18 cellular contexts compared by ENCODE assay signal in genomic region chr3:14150491-14151230, GRCh38. TPM values are rescaled to one million over a fixed set of nuclear protein-coding genes. Genes with fewer than 3 reads are reported as not detected.
DNase-seq lines count a peak whose midpoint lies in the region; ATAC-seq, FAIRE-seq and TF ChIP-seq lines count a peak whose summit lies in the region.
"Had no signal": no experiment of that assay in that cellular context is flagged by ENCODE, and none has a peak within 500 bp of the region (broad histone marks: within the 10 kb centered on the region; RNA-seq: fewer than 3 reads in every experiment).

No MANE protein-coding gene starts in this region.

- H3K27ac ChIP-seq in CD4-positive, CD25-positive, alpha-beta regulatory T cell (ENCODE audit: insufficient read depth, low read length, poor library complexity, severe bottlenecking), result no peak overlapping the region
- H3K27ac ChIP-seq in K562 (ENCODE audit: extremely low read depth, low read depth, low read length), result no peak overlapping the region
- no peak overlapping the region for H3K27ac ChIP-seq in SJCRH30
- H3K27ac ChIP-seq in lower lobe of right lung, result no peak overlapping the region
- H3K27ac ChIP-seq: epithelial cell of prostate, sigmoid colon, thoracic aorta had no signal

- H3K4me1 Mint-ChIP-seq in CD4-positive, CD25-positive, alpha-beta regulatory T cell, result peaks cover 2 to 11% (median 8%) of the 10 kb centered on the region in 4 donors
- H3K4me1 Mint-ChIP-seq in natural killer cell treated with Interleukin-12 subunit alpha and Interleukin-12 subunit beta and Interleukin-15 and Interleukin-18, amount 100 ng/mL, for 72 hours (ENCODE audit: low read depth in 2 of 2), result peaks cover 7 to 8% of the 10 kb centered on the region in 2 donors
- H3K4me1 Mint-ChIP-seq in activated CD4-positive, alpha-beta T cell treated with anti-CD3 and anti-CD28 coated beads, Interleukin-2, amount 10 ng/mL, durations not matched to agents 24 days and 14 days, result peaks cover 3% of the 10 kb centered on the region

- no peak for ATAC-seq in CD4-positive, CD25-positive, alpha-beta regulatory T cell (ENCODE audit: low read depth in 2 of 2)
- ATAC-seq in K562 (no peak), lower lobe of right lung (no peak)
- peak in 1 of 2 donors; percentile 16 for ATAC-seq in natural killer cell treated with Interleukin-12 subunit alpha and Interleukin-12 subunit beta and Interleukin-15 and Interleukin-18, amount 100 ng/mL, for 72 hours

- TF ChIP-seq RAD21 in K562 (CRISPR knock-in tag; conservative IDR thresholded peaks at IDR 0.05 in 1 of 2, IDR thresholded peaks at IDR 0.05 in 1 of 2), result no peak

- in situ Hi-C loops in K562 (cut with MboI), result no loop called here

- peaks cover 69% of the 10 kb centered on the region for H3K36me3 ChIP-seq in CD4-positive, CD25-positive, alpha-beta regulatory T cell (ENCODE audit: control insufficient read depth, insufficient read depth, low read length)
- peaks cover 76% of the 10 kb centered on the region for H3K36me3 ChIP-seq in K562 (ENCODE audit: control insufficient read depth, insufficient read depth, low read length)
- peaks cover 12% of the 10 kb centered on the region for H3K36me3 ChIP-seq in SJCRH30
- peaks cover 88% of the 10 kb centered on the region for H3K36me3 ChIP-seq in lower lobe of right lung

- CTCF ChIA-PET in K562 (lab: Yijun Ruan, JAX; ENCODE audit: low intra/inter-chr PET ratio), result no interaction called here

- no peaks in the 10 kb centered on the region for H3K79me2 ChIP-seq in K562 (ENCODE audit: control insufficient read depth, insufficient read depth, low read length)

- H3K9me3 Mint-ChIP-seq in CD4-positive, CD25-positive, alpha-beta regulatory T cell, result peaks cover 0 to 3% (median 0%) of the 10 kb centered on the region in 7 donors
- no peaks in the 10 kb centered on the region for H3K9me3 Mint-ChIP-seq in natural killer cell treated with Interleukin-12 subunit alpha and Interleukin-12 subunit beta and Interleukin-15 and Interleukin-18, amount 100 ng/mL, for 72 hours
- H3K9me3 Mint-ChIP-seq in activated CD4-positive, alpha-beta T cell treated with anti-CD3 and anti-CD28 coated beads, Interleukin-2, amount 10 ng/mL, durations not matched to agents 24 days and 14 days, result no peaks in the 10 kb centered on the region
- H3K9me3 Mint-ChIP-seq: T-helper 2 cell treated with Interferon-gamma antibody and Interleukin-4, amounts not matched to agents 5 μg/mL and 100 μg/mL, for 36 hours had no signal

- no peak for FAIRE-seq in K562 (lab: Jason Lieb, UNC)
- FAIRE-seq: H54 had no signal

- peak overlapping the region; percentile 59 to 86 (median 84) for H3K27ac Mint-ChIP-seq in CD4-positive, CD25-positive, alpha-beta regulatory T cell
- H3K27ac Mint-ChIP-seq in natural killer cell treated with Interleukin-12 subunit alpha and Interleukin-12 subunit beta and Interleukin-15 and Interleukin-18, amount 100 ng/mL, for 72 hours, result peak overlapping the region; percentile 21 to 35
- H3K27ac Mint-ChIP-seq in activated CD4-positive, alpha-beta T cell treated with anti-CD3 and anti-CD28 coated beads, Interleukin-2, amount 10 ng/mL, durations not matched to agents 24 days and 14 days, result no peak overlapping the region
- H3K27ac Mint-ChIP-seq: T-helper 2 cell treated with Interferon-gamma antibody and Interleukin-4, amounts not matched to agents 5 μg/mL and 100 μg/mL, for 36 hours had no signal

- H2AFZ ChIP-seq in K562 (ENCODE audit: low read depth, low read length), result no peak overlapping the region

- H3K36me3 Mint-ChIP-seq in CD4-positive, CD25-positive, alpha-beta regulatory T cell, result peaks cover 45% of the 10 kb centered on the region
- peaks cover 13% of the 10 kb centered on the region for H3K36me3 Mint-ChIP-seq in natural killer cell treated with Interleukin-12 subunit alpha and Interleukin-12 subunit beta and Interleukin-15 and Interleukin-18, amount 100 ng/mL, for 72 hours
- H3K36me3 Mint-ChIP-seq in activated CD4-positive, alpha-beta T cell treated with anti-CD3 and anti-CD28 coated beads, Interleukin-2, amount 10 ng/mL, durations not matched to agents 24 days and 14 days (ENCODE audit: low read depth), result peaks cover 35% of the 10 kb centered on the region

- no peak overlapping the region for H3K4me2 ChIP-seq in K562 (ENCODE audit: insufficient read depth, low read length)

- no peaks in the 10 kb centered on the region for H3K9me3 ChIP-seq in CD4-positive, CD25-positive, alpha-beta regulatory T cell (ENCODE audit: control insufficient read depth in 2 of 2, low read length in 2 of 2)
- H3K9me3 ChIP-seq in K562 (replicated peaks; ENCODE audit: control insufficient read depth, insufficient read depth, low read depth, low read length) (no peaks in the 10 kb centered on the region), SJCRH30 (replicated peaks) (no peaks in the 10 kb centered on the region), lower lobe of right lung (no peaks in the 10 kb centered on the region)
- H3K9me3 ChIP-seq: sigmoid colon, thoracic aorta had no signal

- H3K27me3 Mint-ChIP-seq in CD4-positive, CD25-positive, alpha-beta regulatory T cell, result no peaks in the 10 kb centered on the region
- no peaks in the 10 kb centered on the region for H3K27me3 Mint-ChIP-seq in natural killer cell treated with Interleukin-12 subunit alpha and Interleukin-12 subunit beta and Interleukin-15 and Interleukin-18, amount 100 ng/mL, for 72 hours
- no peaks in the 10 kb centered on the region for H3K27me3 Mint-ChIP-seq in activated CD4-positive, alpha-beta T cell treated with anti-CD3 and anti-CD28 coated beads, Interleukin-2, amount 10 ng/mL, durations not matched to agents 24 days and 14 days

- POLR2A ChIA-PET in K562 (lab: Yijun Ruan, JAX), result interaction anchor here (0.6 to 3.1 kb wide), 4 partner anchors 12 to 612 kb away, joined by 3 to 11 read pairs (median 3); partner anchors contain the start of genes LSM3 and XPC

- peaks cover 5% of the 10 kb centered on the region for H3K4me1 ChIP-seq in CD4-positive, CD25-positive, alpha-beta regulatory T cell (ENCODE audit: control insufficient read depth, insufficient read depth, low read length, poor library complexity, severe bottlenecking)
- H3K4me1 ChIP-seq in K562 (replicated peaks in 1 of 2; ENCODE audit: control insufficient read depth in 2 of 2, insufficient read depth in 2 of 2, low read length in 2 of 2) (peaks cover 0 to 1% of the 10 kb centered on the region in 2 experiments; a peak in 1 of 5 replicates), SJCRH30 (peaks cover 5% of the 10 kb centered on the region; the same call in 1 of the 2 replicates), lower lobe of right lung (peaks cover 19% of the 10 kb centered on the region)

- no peak for TF ChIP-seq EP300 in K562 (IDR thresholded peaks at IDR 0.05; ENCODE audit: low read length)

- H3K4me3 ChIP-seq in CD4-positive, CD25-positive, alpha-beta regulatory T cell (ENCODE audit: low read depth, low read length), result no peak overlapping the region
- H3K4me3 ChIP-seq in K562 (no peak overlapping the region), SJCRH30 (no peak overlapping the region), lower lobe of right lung (no peak overlapping the region)
- H3K4me3 ChIP-seq: sigmoid colon, thoracic aorta had no signal

- H3K9me1 ChIP-seq in K562 (ENCODE audit: control insufficient read depth, insufficient read depth, low read length), result no peaks in the 10 kb centered on the region

- BruUV-seq in K562 (replicated peaks; lab: Mats Ljungman, UMichigan), result no TSS peak

- TF ChIP-seq CTCF in K562 (IDR thresholded peaks at IDR 0.05 in 2 of 3, conservative IDR thresholded peaks at IDR 0.05 in 1 of 3; ENCODE audit: insufficient read depth in 2 of 3, low read depth in 1 of 3, low read length in 3 of 3) (no peak), lower lobe of right lung (IDR thresholded peaks at IDR 0.05) (no peak)

- peak overlapping the region in 1 of 4 donors; percentile 5 for H3K4me3 Mint-ChIP-seq in CD4-positive, CD25-positive, alpha-beta regulatory T cell
- no peak overlapping the region for H3K4me3 Mint-ChIP-seq in natural killer cell treated with Interleukin-12 subunit alpha and Interleukin-12 subunit beta and Interleukin-15 and Interleukin-18, amount 100 ng/mL, for 72 hours
- no peak overlapping the region for H3K4me3 Mint-ChIP-seq in activated CD4-positive, alpha-beta T cell treated with anti-CD3 and anti-CD28 coated beads, Interleukin-2, amount 10 ng/mL, durations not matched to agents 24 days and 14 days
- H3K4me3 Mint-ChIP-seq: T-helper 2 cell treated with Interferon-gamma antibody and Interleukin-4, amounts not matched to agents 5 μg/mL and 100 μg/mL, for 36 hours had no signal

- WGBS in K562 (ENCODE audit: insufficient coverage, low coverage, missing lambda C conversion rate), result 89% methylated on average over 9 of the region's 9 CpGs

- no peak for TF ChIP-seq POLR2A in K562 (conservative IDR thresholded peaks at IDR 0.05)

- H4K20me1 ChIP-seq in K562 (replicated peaks; ENCODE audit: control insufficient read depth, insufficient read depth, low read length), result no peaks in the 10 kb centered on the region; the same call in 1 of the 2 replicates

- DNase-seq in CD4-positive, CD25-positive, alpha-beta regulatory T cell, result no peak
- DNase-seq in EL (peak; percentile 18), K562 (ENCODE audit: extremely low read depth in 1 of 4, low spot score in 3 of 4) (no peak), SJCRH30 (no peak), lower lobe of right lung (no peak)
- DNase-seq in natural killer cell treated with Interleukin-12 subunit alpha and Interleukin-12 subunit beta and Interleukin-15 and Interleukin-18, amount 100 ng/mL, for 72 hours (ENCODE audit: low spot score), result no peak
- DNase-seq in activated CD4-positive, alpha-beta T cell treated with anti-CD3 and anti-CD28 coated beads, Interleukin-2, amount 10 ng/mL, durations not matched to agents 24 days and 14 days, result no peak
- DNase-seq: activated CD4-positive, alpha-beta T cell treated with anti-CD3 and anti-CD28 coated beads for 4 hours; activated T-cell treated with anti-CD3 and anti-CD28 coated beads, Interleukin-2, amount 50 U/mL, for 48 hours; anterior cingulate cortex; NCI-H2227 treated with DMSO at 0.1 percent for 48 hours; nucleus accumbens; sigmoid colon; stimulated activated CD4-positive, alpha-beta T cell treated with anti-CD3 and anti-CD28 coated beads, Interleukin-1b, Interleukin-23, amount 100 ng/mL, for 48 hours had no signal

- H3K9ac ChIP-seq in K562 (ENCODE audit: insufficient read depth in 1 of 2, low read depth in 2 of 2, low read length in 2 of 2), result peak overlapping the region in 1 of 2 experiments; percentile 19; a peak in 1 of 4 replicates

- intact Hi-C loops in K562 (cut with micrococcal nuclease), result no loop called here
- intact Hi-C loops in activated CD4-positive, alpha-beta T cell treated with anti-CD3 and anti-CD28 coated beads, Interleukin-2, amount 10 ng/mL, durations not matched to agents 24 days and 14 days (cut with micrococcal nuclease), result no loop called here
- intact Hi-C loops in lower lobe of right lung (cut with DNase I), result no loop called here

- H3K27me3 ChIP-seq in CD4-positive, CD25-positive, alpha-beta regulatory T cell (ENCODE audit: control insufficient read depth, insufficient read depth, low read length), result no peaks in the 10 kb centered on the region
- H3K27me3 ChIP-seq in K562 (ENCODE audit: control insufficient read depth in 2 of 2, insufficient read depth in 2 of 2, low read length in 2 of 2) (no peaks in the 10 kb centered on the region), SJCRH30 (no peaks in the 10 kb centered on the region), lower lobe of right lung (ENCODE audit: low read depth) (no peaks in the 10 kb centered on the region)
- H3K27me3 ChIP-seq: sigmoid colon had no signal

RNA-seq across cellular contexts. Expression of gene TMEM43, which starts 25.8 kb away (rescaled TPM):
- total RNA-seq in CD4-positive, CD25-positive, alpha-beta regulatory T cell, result 50.2 TPM
- polyA plus RNA-seq in CD4-positive, CD25-positive, alpha-beta regulatory T cell, result 10 to 100 TPM; 73.7 to 81.0 (median 76.3) TPM
- 45.4 and 56.1 TPM in 2 replicates for total RNA-seq in K562 (2011; cell fraction: chromatin; rRNA removed; ENCODE audit: low replicate concordance)
- total RNA-seq in K562 (2011; cell fraction: nucleolus; rRNA removed), result 65.7 and 72.4 TPM in 2 replicates
- total RNA-seq in K562 (2011; cell fraction: nucleoplasm; rRNA removed), result 57.3 and 58.4 TPM in 2 replicates
- 35.0 and 49.2 TPM in 2 replicates for total RNA-seq in K562 (2014; rRNA removed)
- 32.9 and 35.7 TPM in 2 replicates for total RNA-seq in K562 (2014; rRNA removed; fragmentation: Illumina TruSeq; extraction: Trizol)
- 41.1 and 42.9 TPM in 2 replicates for total RNA-seq in K562 (2015; rRNA removed; fragmentation: Illumina TruSeq; extraction: Trizol)
- total RNA-seq in K562 (2021), result 38.9 and 39.7 TPM in 2 replicates
- 41.9 and 50.8 TPM in 2 replicates for polyA plus RNA-seq in K562 (2011; rRNA removed)
- 46.0 and 54.1 TPM in 2 replicates for polyA plus RNA-seq in K562 (2011; cell fraction: cytosol; rRNA removed)
- 73.1 and 80.6 TPM in 2 replicates for polyA plus RNA-seq in K562 (2011; cell fraction: nucleus; rRNA removed)
- polyA plus RNA-seq in K562 (2012), result 32.9 and 33.9 TPM in 2 replicates
- polyA plus RNA-seq in K562 (2014; fragmentation: Illumina TruSeq; extraction: Trizol), result 41.5 and 46.1 TPM in 2 replicates
- polyA plus RNA-seq in K562 (2014; fragmentation: Nextera tagmentation; extraction: Ambion mirVana), result 10 to 100 TPM; 16.7 to 29.4 TPM
- 32.7 and 37.5 TPM in 2 replicates for polyA plus RNA-seq in K562 (2014; rRNA removed)
- polyA minus RNA-seq in K562 (2011; rRNA and poly(A)+ RNA removed), result 32.4 and 38.1 TPM in 2 replicates
- 21.2 TPM in 2 replicates for polyA minus RNA-seq in K562 (2011; cell fraction: cytosol; rRNA and poly(A)+ RNA removed)
- 17.1 and 22.2 TPM in 2 replicates for polyA minus RNA-seq in K562 (2011; cell fraction: nucleus; rRNA and poly(A)+ RNA removed)
- total RNA-seq in natural killer cell treated with Interleukin-12 subunit alpha and Interleukin-12 subunit beta and Interleukin-15 and Interleukin-18, amount 100 ng/mL, for 72 hours, result 10 to 100 TPM; 37.3 to 42.6 TPM
- 38.7 and 39.4 TPM in 2 replicates for total RNA-seq in activated CD4-positive, alpha-beta T cell treated with anti-CD3 and anti-CD28 coated beads, Interleukin-2, amount 10 ng/mL, durations not matched to agents 24 days and 14 days
- total RNA-seq in SJCRH30 (2014; rRNA removed; shearing (Covaris generic)), result 66.4 and 68.7 TPM in 2 replicates
- 73.7 TPM for total RNA-seq in lower lobe of right lung

RNA-seq across cellular contexts. Expression of gene CHCHD4, which starts 26.0 kb away (rescaled TPM):
- 3.6 TPM for total RNA-seq in CD4-positive, CD25-positive, alpha-beta regulatory T cell
- 10 to 100 TPM; 10.3 to 21.1 (median 16.5) TPM for polyA plus RNA-seq in CD4-positive, CD25-positive, alpha-beta regulatory T cell
- 8.4 and 13.9 TPM in 2 replicates for total RNA-seq in K562 (2011; cell fraction: chromatin; rRNA removed; ENCODE audit: low replicate concordance)
- total RNA-seq in K562 (2011; cell fraction: nucleolus; rRNA removed), result 7.5 and 9.3 TPM in 2 replicates
- 11.0 and 15.7 TPM in 2 replicates for total RNA-seq in K562 (2011; cell fraction: nucleoplasm; rRNA removed)
- total RNA-seq in K562 (2014; rRNA removed) (70.9 and 77.2 TPM in 2 replicates), K562 (2014; rRNA removed; fragmentation: Illumina TruSeq; extraction: Trizol) (70.9 and 79.2 TPM in 2 replicates), K562 (2015; rRNA removed; fragmentation: Illumina TruSeq; extraction: Trizol) (56.5 and 61.2 TPM in 2 replicates), K562 (2021) (53.5 and 55.4 TPM in 2 replicates), lower lobe of right lung (12.6 TPM)
- polyA plus RNA-seq in K562 (2011; rRNA removed) (46.2 and 68.4 TPM in 2 replicates), K562 (2014; fragmentation: Illumina TruSeq; extraction: Trizol) (89.0 and 105 TPM in 2 replicates), K562 (2014; fragmentation: Nextera tagmentation; extraction: Ambion mirVana) (100 to 1,000 TPM; 152 to 225 TPM), K562 (2014; rRNA removed) (81.3 and 81.7 TPM in 2 replicates)
- 27.7 and 40.4 TPM in 2 replicates for polyA plus RNA-seq in K562 (2011; cell fraction: cytosol; rRNA removed)
- 15.4 and 19.6 TPM in 2 replicates for polyA plus RNA-seq in K562 (2011; cell fraction: nucleus; rRNA removed)
- 32.4 and 47.1 TPM in 2 replicates for polyA plus RNA-seq in K562 (2012)
- polyA minus RNA-seq in K562 (2011; rRNA and poly(A)+ RNA removed), result 48.2 and 54.4 TPM in 2 replicates
- 19.5 and 24.8 TPM in 2 replicates for polyA minus RNA-seq in K562 (2011; cell fraction: cytosol; rRNA and poly(A)+ RNA removed)
- polyA minus RNA-seq in K562 (2011; cell fraction: nucleus; rRNA and poly(A)+ RNA removed), result 6.1 and 12.2 TPM in 2 replicates
- 10 to 100 TPM; 13.2 to 14.6 TPM for total RNA-seq in natural killer cell treated with Interleukin-12 subunit alpha and Interleukin-12 subunit beta and Interleukin-15 and Interleukin-18, amount 100 ng/mL, for 72 hours
- total RNA-seq in activated CD4-positive, alpha-beta T cell treated with anti-CD3 and anti-CD28 coated beads, Interleukin-2, amount 10 ng/mL, durations not matched to agents 24 days and 14 days, result 27.7 and 29.6 TPM in 2 replicates
- total RNA-seq in SJCRH30 (2014; rRNA removed; shearing (Covaris generic)), result 22.5 and 27.0 TPM in 2 replicates

RNA-seq across cellular contexts. Expression of gene XPC, which starts 27.7 kb away (rescaled TPM):
- 75.5 TPM for total RNA-seq in CD4-positive, CD25-positive, alpha-beta regulatory T cell
- 10 to 100 TPM; 31.3 to 42.7 (median 36.9) TPM for polyA plus RNA-seq in CD4-positive, CD25-positive, alpha-beta regulatory T cell
- 61.0 and 92.1 TPM in 2 replicates for total RNA-seq in K562 (2011; cell fraction: chromatin; rRNA removed; ENCODE audit: low replicate concordance)
- 32.5 and 33.7 TPM in 2 replicates for total RNA-seq in K562 (2011; cell fraction: nucleolus; rRNA removed)
- total RNA-seq in K562 (2011; cell fraction: nucleoplasm; rRNA removed), result 45.0 and 59.2 TPM in 2 replicates
- total RNA-seq in K562 (2014; rRNA removed), result 51.8 and 54.1 TPM in 2 replicates
- total RNA-seq in K562 (2014; rRNA removed; fragmentation: Illumina TruSeq; extraction: Trizol), result 41.2 and 49.8 TPM in 2 replicates
- 41.3 and 44.2 TPM in 2 replicates for total RNA-seq in K562 (2015; rRNA removed; fragmentation: Illumina TruSeq; extraction: Trizol)
- 44.5 and 54.0 TPM in 2 replicates for total RNA-seq in K562 (2021)
- polyA plus RNA-seq in K562 (2011; rRNA removed), result 25.1 and 25.5 TPM in 2 replicates
- polyA plus RNA-seq in K562 (2011; cell fraction: cytosol; rRNA removed), result 11.7 and 15.8 TPM in 2 replicates
- polyA plus RNA-seq in K562 (2011; cell fraction: nucleus; rRNA removed), result 76.2 and 81.9 TPM in 2 replicates
- 41.7 and 44.5 TPM in 2 replicates for polyA plus RNA-seq in K562 (2012)
- polyA plus RNA-seq in K562 (2014; fragmentation: Illumina TruSeq; extraction: Trizol), result 54.4 and 54.7 TPM in 2 replicates
- polyA plus RNA-seq in K562 (2014; fragmentation: Nextera tagmentation; extraction: Ambion mirVana), result 1 to 10 TPM; 3.8 to 4.1 TPM
- polyA plus RNA-seq in K562 (2014; rRNA removed), result 33.8 and 42.4 TPM in 2 replicates
- 30.9 and 32.3 TPM in 2 replicates for polyA minus RNA-seq in K562 (2011; rRNA and poly(A)+ RNA removed)
- 24.0 and 24.8 TPM in 2 replicates for polyA minus RNA-seq in K562 (2011; cell fraction: cytosol; rRNA and poly(A)+ RNA removed)
- polyA minus RNA-seq in K562 (2011; cell fraction: nucleus; rRNA and poly(A)+ RNA removed), result 34.9 and 53.4 TPM in 2 replicates
- 10 to 100 TPM; 24.6 to 31.5 TPM for total RNA-seq in natural killer cell treated with Interleukin-12 subunit alpha and Interleukin-12 subunit beta and Interleukin-15 and Interleukin-18, amount 100 ng/mL, for 72 hours
- total RNA-seq in activated CD4-positive, alpha-beta T cell treated with anti-CD3 and anti-CD28 coated beads, Interleukin-2, amount 10 ng/mL, durations not matched to agents 24 days and 14 days, result 29.7 and 32.3 TPM in 2 replicates
- 16.3 and 21.0 TPM in 2 replicates for total RNA-seq in SJCRH30 (2014; rRNA removed; shearing (Covaris generic))
- total RNA-seq in lower lobe of right lung, result 31.8 TPM

RNA-seq across cellular contexts. Expression of gene LSM3, which starts 28.0 kb away (rescaled TPM):
- 6.6 TPM for total RNA-seq in CD4-positive, CD25-positive, alpha-beta regulatory T cell
- polyA plus RNA-seq in CD4-positive, CD25-positive, alpha-beta regulatory T cell, result 10 to 100 TPM; 19.1 to 25.7 (median 22.9) TPM
- total RNA-seq in K562 (2011; cell fraction: chromatin; rRNA removed; ENCODE audit: low replicate concordance), result 11.3 and 17.2 TPM in 2 replicates
- total RNA-seq in K562 (2011; cell fraction: nucleolus; rRNA removed), result 7.4 and 9.3 TPM in 2 replicates
- 14.2 and 25.6 TPM in 2 replicates for total RNA-seq in K562 (2011; cell fraction: nucleoplasm; rRNA removed)
- total RNA-seq in K562 (2014; rRNA removed), result 32.6 and 33.8 TPM in 2 replicates
- 64.7 and 73.9 TPM in 2 replicates for total RNA-seq in K562 (2014; rRNA removed; fragmentation: Illumina TruSeq; extraction: Trizol)
- total RNA-seq in K562 (2015; rRNA removed; fragmentation: Illumina TruSeq; extraction: Trizol), result 54.4 and 61.2 TPM in 2 replicates
- total RNA-seq in K562 (2021), result 38.5 and 46.4 TPM in 2 replicates
- 34.0 and 48.7 TPM in 2 replicates for polyA plus RNA-seq in K562 (2011; rRNA removed)
- polyA plus RNA-seq in K562 (2011; cell fraction: cytosol; rRNA removed), result 3.6 and 12.9 TPM in 2 replicates
- polyA plus RNA-seq in K562 (2011; cell fraction: nucleus; rRNA removed), result 3.1 and 6.0 TPM in 2 replicates
- polyA plus RNA-seq in K562 (2012), result 31.9 and 61.8 TPM in 2 replicates
- 48.6 and 55.2 TPM in 2 replicates for polyA plus RNA-seq in K562 (2014; fragmentation: Illumina TruSeq; extraction: Trizol)
- 100 to 1,000 TPM; 180 to 203 TPM for polyA plus RNA-seq in K562 (2014; fragmentation: Nextera tagmentation; extraction: Ambion mirVana)
- polyA plus RNA-seq in K562 (2014; rRNA removed), result 61.6 and 75.1 TPM in 2 replicates
- 14.8 and 16.0 TPM in 2 replicates for polyA minus RNA-seq in K562 (2011; rRNA and poly(A)+ RNA removed)
- 4.3 and 6.0 TPM in 2 replicates for polyA minus RNA-seq in K562 (2011; cell fraction: cytosol; rRNA and poly(A)+ RNA removed)
- polyA minus RNA-seq in K562 (2011; cell fraction: nucleus; rRNA and poly(A)+ RNA removed), result 5.5 and 7.6 TPM in 2 replicates
- 10 to 100 TPM; 15.1 to 15.2 TPM for total RNA-seq in natural killer cell treated with Interleukin-12 subunit alpha and Interleukin-12 subunit beta and Interleukin-15 and Interleukin-18, amount 100 ng/mL, for 72 hours
- total RNA-seq in activated CD4-positive, alpha-beta T cell treated with anti-CD3 and anti-CD28 coated beads, Interleukin-2, amount 10 ng/mL, durations not matched to agents 24 days and 14 days, result 17.4 and 18.0 TPM in 2 replicates
- 26.9 and 27.5 TPM in 2 replicates for total RNA-seq in SJCRH30 (2014; rRNA removed; shearing (Covaris generic))
- 9.5 TPM for total RNA-seq in lower lobe of right lung
